Comparison of ENCODE assay signal across 1 cellular context in the genomic region with DNA sequence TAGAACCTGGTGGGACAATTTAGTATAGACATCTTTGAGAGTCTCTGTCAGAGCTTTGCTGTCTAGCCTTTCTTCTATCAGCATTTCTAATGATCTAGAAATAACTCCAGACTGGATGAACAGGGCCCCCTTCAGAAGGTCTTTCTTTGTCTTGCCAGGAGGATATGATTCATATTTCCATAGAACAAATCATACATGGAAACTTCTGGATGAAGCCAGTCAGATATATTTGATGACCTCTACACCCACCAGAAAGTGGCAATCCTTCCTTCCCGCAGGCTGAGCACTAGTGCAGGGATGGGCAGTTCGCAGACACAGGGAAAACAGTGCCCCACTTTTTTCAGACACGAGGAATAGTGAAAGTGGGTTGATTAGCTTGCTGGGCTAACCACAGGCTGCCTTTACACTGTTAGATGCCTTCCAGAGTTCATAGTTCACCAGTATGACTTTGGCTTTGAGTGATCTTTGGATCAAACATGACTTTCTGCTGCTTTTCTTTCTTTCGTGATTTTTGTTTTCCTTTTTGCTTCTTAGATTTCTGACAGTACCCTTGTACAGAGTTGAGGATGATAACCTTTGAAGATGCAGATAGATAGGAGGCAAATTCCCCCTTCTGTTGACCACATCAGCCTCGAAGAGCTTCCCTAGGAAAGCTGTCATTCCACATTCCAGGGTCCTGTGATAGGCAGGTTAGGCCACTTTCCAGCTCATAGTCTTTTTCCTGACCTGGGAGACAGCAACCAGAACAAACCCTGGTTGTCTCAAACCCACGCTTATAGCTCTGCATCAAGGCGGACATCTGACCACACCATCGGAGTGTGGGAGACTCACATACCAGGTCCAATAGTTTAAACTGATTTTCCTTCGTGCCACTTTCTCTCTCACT.
TF ChIP-seq lines count a peak whose summit lies in the region.

No MANE protein-coding gene starts in this region.

TF ChIP-seq in endothelial cell of umbilical vein, 7 proteins besides CTCF, POLR2A, EP300 and RAD21:
- no peak for TF ChIP-seq POLR2AphosphoS5 (IDR thresholded peaks at IDR 0.05; ENCODE audit: insufficient read depth, low read depth, low read length)
- peak; percentile 76 for TF ChIP-seq FOS (IDR thresholded peaks at IDR 0.05; ENCODE audit: borderline replicate concordance, insufficient read depth, low read length)
- TF ChIP-seq MYC (IDR thresholded peaks at IDR 0.05; ENCODE audit: low read depth, low read length) = no peak
- TF ChIP-seq GATA2 (IDR thresholded peaks at IDR 0.05; ENCODE audit: insufficient read depth, insufficient read length, low read depth, low read length) = peak; percentile 67
- peak; percentile 65 for TF ChIP-seq JUN (IDR thresholded peaks at IDR 0.05; ENCODE audit: borderline replicate concordance, insufficient read depth, insufficient read length, low read depth)
